Comparison of ENCODE assay signal across 9 cellular contexts in the genomic region with DNA sequence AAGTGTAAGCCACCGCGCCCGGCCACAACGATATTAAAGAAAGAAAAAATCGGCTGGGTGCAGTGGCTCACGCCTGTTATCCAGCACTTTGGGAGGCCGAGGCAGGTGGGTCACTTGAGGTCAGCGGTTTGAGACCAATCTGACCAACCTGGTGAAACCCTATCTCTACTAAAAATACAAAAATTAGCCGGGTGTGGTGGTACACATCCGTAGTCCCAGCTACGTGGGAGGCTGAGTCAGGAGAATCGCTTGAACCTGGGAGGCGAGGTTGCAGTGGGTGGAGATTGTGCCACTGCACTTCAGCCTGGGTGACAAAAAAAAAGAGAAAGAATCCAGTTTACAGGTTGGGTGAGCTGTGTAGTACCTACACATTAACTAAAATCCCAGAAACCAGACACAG.
"Had no signal": no experiment of that assay in that cellular context is flagged by ENCODE, and none has a peak within 500 bp of the region (broad histone marks: within the 10 kb centered on the region; RNA-seq: fewer than 3 reads in every experiment).

No MANE protein-coding gene starts in this region.

- DNase-seq: GM23248, GOT3, H9, HCEC 1CT, HFFc6, IMR-90 had no signal

- H3K27ac ChIP-seq: GM23248 had no signal

- H3K9ac ChIP-seq: GM23248 had no signal

- FAIRE-seq: H54, HTR-8/SVneo, K562 had no signal

- H2AFZ ChIP-seq: GM23248 had no signal

- H3K4me3 ChIP-seq: GM23248, K562 had no signal
